In the genomic region with DNA sequence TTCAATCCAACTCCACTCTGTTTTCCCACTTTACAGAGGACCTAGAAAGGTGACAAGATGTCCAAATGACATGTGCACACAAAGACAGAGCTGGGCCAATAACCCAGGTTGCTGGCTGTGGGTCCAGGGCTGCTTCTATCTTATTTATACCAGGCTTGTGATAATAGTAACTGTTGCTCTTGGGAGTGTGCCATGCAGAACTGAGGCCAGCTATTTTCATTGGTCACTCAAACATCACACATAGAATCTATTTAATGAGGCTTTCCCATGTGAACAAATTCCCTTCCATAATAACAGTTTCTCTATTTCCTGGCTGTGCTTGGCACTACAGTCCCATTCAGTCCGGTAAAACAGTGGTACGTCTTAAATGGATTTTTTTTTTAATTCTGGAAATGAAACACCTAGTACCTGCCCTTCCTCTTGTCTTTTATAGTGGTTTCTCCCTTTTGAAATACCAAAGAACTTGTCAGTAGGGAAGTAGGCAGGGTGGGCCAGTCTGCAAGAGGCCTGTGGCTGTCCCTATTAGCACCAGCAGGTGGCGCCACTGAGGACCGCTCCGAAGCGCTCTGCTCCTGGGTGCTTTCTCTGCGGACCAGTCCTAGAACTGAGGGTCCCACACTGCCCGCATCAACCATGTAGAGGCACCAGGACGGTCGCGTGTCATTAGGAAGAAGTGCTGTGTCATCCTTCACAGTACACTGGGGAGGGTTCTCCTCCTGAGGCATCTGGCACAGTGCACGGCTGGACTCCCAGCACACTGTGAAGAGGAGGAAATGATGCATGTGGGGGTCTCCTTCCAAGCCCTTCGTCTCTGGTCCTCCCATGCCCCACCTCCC, we compare ENCODE assay signal across 8 cellular contexts. TPM values are rescaled to one million over a fixed set of nuclear protein-coding genes. Genes with fewer than 3 reads are reported as not detected.
DNase-seq lines count a peak whose midpoint lies in the region; ATAC-seq and TF ChIP-seq lines count a peak whose summit lies in the region.

No MANE protein-coding gene starts in this region.

- no peak for TF ChIP-seq EP300 in gastroesophageal sphincter (IDR thresholded peaks at IDR 0.05)

- H3K27me3 ChIP-seq in DND-41 (ENCODE audit: insufficient read depth, low read length, poor library complexity) (no peaks in the 10 kb centered on the region), gastroesophageal sphincter (no peaks in the 10 kb centered on the region)

- peak; percentile 57 for DNase-seq in DND-41
- DNase-seq in RPMI8226: peak; percentile 71
- peak; percentile 44 for DNase-seq in activated T-helper 2 cell treated with anti-CD3 and anti-CD28 coated beads, Interferon-gamma antibody, Interleukin-2, Interleukin-4, amounts not matched to agents 10 μg/mL and 5 μg/mL and 100 μg/mL, durations not matched to agents 14 hours and 24 hours and 36 hours (ENCODE audit: low spot score)
- peak; percentile 64 for DNase-seq in retina
- DNase-seq in hippocampal formation (lab: John Stamatoyannopoulos, UW): no peak

- H3K36me3 Mint-ChIP-seq in activated T-helper 2 cell treated with anti-CD3 and anti-CD28 coated beads, Interferon-gamma antibody, Interleukin-2, Interleukin-4, amounts not matched to agents 10 μg/mL and 5 μg/mL and 100 μg/mL, durations not matched to agents 14 hours and 24 hours and 36 hours (ENCODE audit: low read depth): no peaks in the 10 kb centered on the region

- WGBS in gastroesophageal sphincter (ENCODE audit: low coverage in 1 of 2), 2 donors: 23 to 42% methylated on average over 4 to 13 of the region's 13 CpGs

- H3K4me1 ChIP-seq in DND-41 (ENCODE audit: insufficient read depth, low read length): no peaks in the 10 kb centered on the region
- peaks cover 0 to 63% (median 15%) of the 10 kb centered on the region in 3 donors for H3K4me1 ChIP-seq in gastroesophageal sphincter

- H3K79me2 ChIP-seq in DND-41 (ENCODE audit: insufficient read depth, low read length): no peaks in the 10 kb centered on the region

- TF ChIP-seq POLR2A in gastroesophageal sphincter (IDR thresholded peaks at IDR 0.05): no peak

- ATAC-seq in DND-41 (ENCODE audit: insufficient read depth, low read depth) (peak; percentile 65), HG02642 (IDR thresholded peaks at IDR 0.05; ENCODE audit: poor library complexity, unreplicated experiment) (peak; percentile 55), gastroesophageal sphincter (no peak), HG02623 (IDR thresholded peaks at IDR 0.05; ENCODE audit: unreplicated experiment) (no peak)

- H3K9me3 Mint-ChIP-seq in activated T-helper 2 cell treated with anti-CD3 and anti-CD28 coated beads, Interferon-gamma antibody, Interleukin-2, Interleukin-4, amounts not matched to agents 10 μg/mL and 5 μg/mL and 100 μg/mL, durations not matched to agents 14 hours and 24 hours and 36 hours: no peaks in the 10 kb centered on the region

- H2AFZ ChIP-seq in DND-41 (ENCODE audit: low read depth, low read length): no peak overlapping the region

- H3K27ac Mint-ChIP-seq in activated T-helper 2 cell treated with anti-CD3 and anti-CD28 coated beads, Interferon-gamma antibody, Interleukin-2, Interleukin-4, amounts not matched to agents 10 μg/mL and 5 μg/mL and 100 μg/mL, durations not matched to agents 14 hours and 24 hours and 36 hours: no peak overlapping the region

- H4K20me1 ChIP-seq in DND-41 (ENCODE audit: insufficient read depth, low read length): no peaks in the 10 kb centered on the region

- no peak overlapping the region for H3K4me3 Mint-ChIP-seq in activated T-helper 2 cell treated with anti-CD3 and anti-CD28 coated beads, Interferon-gamma antibody, Interleukin-2, Interleukin-4, amounts not matched to agents 10 μg/mL and 5 μg/mL and 100 μg/mL, durations not matched to agents 14 hours and 24 hours and 36 hours (ENCODE audit: low read depth)

- H3K27me3 Mint-ChIP-seq in activated T-helper 2 cell treated with anti-CD3 and anti-CD28 coated beads, Interferon-gamma antibody, Interleukin-2, Interleukin-4, amounts not matched to agents 10 μg/mL and 5 μg/mL and 100 μg/mL, durations not matched to agents 14 hours and 24 hours and 36 hours (ENCODE audit: low read depth): peaks cover 2% of the 10 kb centered on the region

- H3K27ac ChIP-seq in DND-41 (ENCODE audit: low read length) (no peak overlapping the region), gastroesophageal sphincter (peak overlapping the region; percentile 2 to 79 (median 76))

- no peak overlapping the region for H3K4me3 ChIP-seq in DND-41 (ENCODE audit: low read depth in 1 of 2, low read length in 2 of 2)
- H3K4me3 ChIP-seq in gastroesophageal sphincter: peak overlapping the region in 1 of 2 donors; percentile 4

- no peaks in the 10 kb centered on the region for H3K9me3 ChIP-seq in DND-41 (ENCODE audit: insufficient read depth, low read length, severe bottlenecking)
- no peaks in the 10 kb centered on the region for H3K9me3 ChIP-seq in gastroesophageal sphincter

- intact Hi-C loops in activated T-helper 2 cell treated with anti-CD3 and anti-CD28 coated beads, Interferon-gamma antibody, Interleukin-2, Interleukin-4, amounts not matched to agents 10 μg/mL and 5 μg/mL and 100 μg/mL, durations not matched to agents 14 hours and 24 hours and 36 hours (cut with micrococcal nuclease): loop anchor here (1.0 to 5.0 kb wide), 3 partner anchors 53 to 362 kb away; partner anchors contain the start of genes GPR161 and MPZL1

- H3K4me2 ChIP-seq in DND-41 (ENCODE audit: insufficient read depth, low read length): no peak overlapping the region

- H3K4me1 Mint-ChIP-seq in activated T-helper 2 cell treated with anti-CD3 and anti-CD28 coated beads, Interferon-gamma antibody, Interleukin-2, Interleukin-4, amounts not matched to agents 10 μg/mL and 5 μg/mL and 100 μg/mL, durations not matched to agents 14 hours and 24 hours and 36 hours (ENCODE audit: low read depth): peaks cover 11% of the 10 kb centered on the region

- H3K9ac ChIP-seq in DND-41 (ENCODE audit: low read depth, low read length): no peak overlapping the region

- peak; percentile 90 for TF ChIP-seq CTCF in DND-41 (IDR thresholded peaks at IDR 0.05; ENCODE audit: borderline replicate concordance, extremely low read depth, low read length, poor library complexity, severe bottlenecking)
- peak; percentile 67 to 86 (median 80) for TF ChIP-seq CTCF in gastroesophageal sphincter (IDR thresholded peaks at IDR 0.05)

- peaks cover 21% of the 10 kb centered on the region for H3K36me3 ChIP-seq in DND-41 (ENCODE audit: insufficient read depth, low read length)
- H3K36me3 ChIP-seq in gastroesophageal sphincter: peaks cover 0 to 36% of the 10 kb centered on the region in 2 donors

RNA-seq across cellular contexts. Expression of gene GPR161, which starts 52.1 kb away (rescaled TPM):
- 1.3 and 2.4 TPM in 2 replicates for total RNA-seq in activated T-helper 2 cell treated with anti-CD3 and anti-CD28 coated beads, Interferon-gamma antibody, Interleukin-2, Interleukin-4, amounts not matched to agents 10 μg/mL and 5 μg/mL and 100 μg/mL, durations not matched to agents 14 hours and 24 hours and 36 hours
- 10 to 100 TPM; 17.4 to 36.9 (median 20.1) TPM for total RNA-seq in gastroesophageal sphincter

Comparison
In these comparisons a context has a peak if more than half of its experiments do, and no peak if none do; other contexts are left out.
1. ATAC-seq: peak in DND-41 (single experiment) and HG02642 (single experiment); none in gastroesophageal sphincter (single experiment) and HG02623 (single experiment).
2. DNase-seq: peak in DND-41 (single experiment), RPMI8226 (single experiment), activated T-helper 2 cell treated with anti-CD3 and anti-CD28 coated beads, Interferon-gamma antibody, Interleukin-2, Interleukin-4, amounts not matched to agents 10 μg/mL and 5 μg/mL and 100 μg/mL, durations not matched to agents 14 hours and 24 hours and 36 hours (single experiment) and retina (single experiment); none in hippocampal formation (0 of 2).